18 cellular contexts compared by ENCODE assay signal in genomic region chr13:42028113-42028799, GRCh38. TPM values are rescaled to one million over a fixed set of nuclear protein-coding genes. Genes with fewer than 3 reads are reported as not detected.
DNase-seq lines count a peak whose midpoint lies in the region; ATAC-seq and TF ChIP-seq lines count a peak whose summit lies in the region.
"Had no signal": no experiment of that assay in that cellular context is flagged by ENCODE, and none has a peak within 500 bp of the region (broad histone marks: within the 10 kb centered on the region; RNA-seq: fewer than 3 reads in every experiment).

No MANE protein-coding gene starts in this region.

- H3K27ac Mint-ChIP-seq in Calu3 (ENCODE audit: unreplicated experiment) (peak overlapping the region; percentile 56), nephron progenitor cell (no peak overlapping the region)
- H3K27ac Mint-ChIP-seq in CD4-positive, alpha-beta memory T cell = no peak overlapping the region
- H3K27ac Mint-ChIP-seq: activated T-helper 1 cell treated with anti-CD3 and anti-CD28 coated beads, Interleukin-12 subunit alpha, Interleukin-12 subunit beta, Interleukin-2, Interleukin-4 antibody, amounts not matched to agents 30 ng/mL and 10 ng/mL and 1 ng/mL, durations not matched to agents 14 hours and 24 hours and 36 hours had no signal

- peak; percentile 23 for DNase-seq in Calu3
- peak; percentile 28 for DNase-seq in M059J (ENCODE audit: low read depth)
- DNase-seq in iris pigment epithelial cell (ENCODE audit: low read depth) = peak; percentile 17
- DNase-seq in osteoblast (ENCODE audit: insufficient read length, low spot score, missing footprints) = no peak
- DNase-seq in nephron progenitor cell = no peak
- no peak for DNase-seq in CD4-positive, alpha-beta memory T cell
- no peak for DNase-seq in midbrain (lab: John Stamatoyannopoulos, UW)
- DNase-seq: DMS 273 treated with DMSO at 0.1 percent for 48 hours; NCI-H1092; NCI-H774; PC-9; stimulated activated CD4-positive, alpha-beta T cell treated with anti-CD3 and anti-CD28 coated beads, Interleukin-1b, Interleukin-23, amount 100 ng/mL, for 48 hours had no signal

- POLR2A ChIA-PET in CD4-positive, alpha-beta memory T cell (lab: Charles Lee; ENCODE audit: partially characterized antibody) = no interaction called here

- H3K27ac ChIP-seq in osteoblast (ENCODE audit: low read depth, low read length) = no peak overlapping the region
- H3K27ac ChIP-seq in CD4-positive, alpha-beta memory T cell (ENCODE audit: low read depth, low read length) = no peak overlapping the region
- H3K27ac ChIP-seq: PC-9, right atrium auricular region, VCaP had no signal

- no peak for TF ChIP-seq CTCF in Calu3 (IDR thresholded peaks at IDR 0.05; ENCODE audit: unreplicated experiment)
- no peak for TF ChIP-seq CTCF in osteoblast (IDR thresholded peaks at IDR 0.05; ENCODE audit: extremely low read depth, low read depth, low read length)
- TF ChIP-seq CTCF in nephron progenitor cell (IDR thresholded peaks at IDR 0.05) = no peak

- CTCF ChIA-PET in Calu3 (lab: Charles Lee) = no interaction called here
- CTCF ChIA-PET in CD4-positive, alpha-beta memory T cell (lab: Charles Lee; ENCODE audit: partially characterized antibody) = no interaction called here

- H3K79me2 ChIP-seq in osteoblast (ENCODE audit: insufficient read depth, low read length) = no peaks in the 10 kb centered on the region

- H3K27me3 ChIP-seq in osteoblast (ENCODE audit: insufficient read depth, low read length) = no peaks in the 10 kb centered on the region
- peaks cover 4% of the 10 kb centered on the region for H3K27me3 ChIP-seq in CD4-positive, alpha-beta memory T cell (ENCODE audit: insufficient read depth, low read length)
- H3K27me3 ChIP-seq: right atrium auricular region had no signal

- H3K4me3 Mint-ChIP-seq in Calu3 (ENCODE audit: low read depth, unreplicated experiment) (peak overlapping the region; percentile 6), nephron progenitor cell (no peak overlapping the region)
- H3K4me3 Mint-ChIP-seq in CD4-positive, alpha-beta memory T cell = no peak overlapping the region
- H3K4me3 Mint-ChIP-seq: activated T-helper 1 cell treated with anti-CD3 and anti-CD28 coated beads, Interleukin-12 subunit alpha, Interleukin-12 subunit beta, Interleukin-2, Interleukin-4 antibody, amounts not matched to agents 30 ng/mL and 10 ng/mL and 1 ng/mL, durations not matched to agents 14 hours and 24 hours and 36 hours; central memory CD8-positive, alpha-beta T cell; IgD-negative memory B cell had no signal

- no peak overlapping the region for H3K4me3 ChIP-seq in osteoblast (ENCODE audit: insufficient read depth, low read length)
- H3K4me3 ChIP-seq in CD4-positive, alpha-beta memory T cell (ENCODE audit: low read length in 2 of 2) = no peak overlapping the region
- H3K4me3 ChIP-seq: PC-9, right atrium auricular region had no signal

- ATAC-seq in HG03025 (IDR thresholded peaks at IDR 0.05; ENCODE audit: low FRiP score, unreplicated experiment) = no peak

- H4K20me1 ChIP-seq in osteoblast (ENCODE audit: insufficient read depth, low read length) = no peaks in the 10 kb centered on the region

- no peaks in the 10 kb centered on the region for H3K36me3 ChIP-seq in osteoblast (ENCODE audit: insufficient read depth, low read length)
- H3K36me3 ChIP-seq in CD4-positive, alpha-beta memory T cell (ENCODE audit: insufficient read depth, low read length) = no peaks in the 10 kb centered on the region
- H3K36me3 ChIP-seq: right atrium auricular region had no signal

- H3K27me3 Mint-ChIP-seq in Calu3 (ENCODE audit: unreplicated experiment) (no peaks in the 10 kb centered on the region), nephron progenitor cell (ENCODE audit: low read depth, poor library complexity) (peaks cover 6% of the 10 kb centered on the region)
- H3K27me3 Mint-ChIP-seq in CD4-positive, alpha-beta memory T cell = peaks cover 3 to 14% of the 10 kb centered on the region in 2 donors

- H3K36me3 Mint-ChIP-seq in Calu3 (ENCODE audit: insufficient read depth, unreplicated experiment) (peaks cover 16% of the 10 kb centered on the region), nephron progenitor cell (ENCODE audit: low read depth) (no peaks in the 10 kb centered on the region)
- H3K36me3 Mint-ChIP-seq in CD4-positive, alpha-beta memory T cell = no peaks in the 10 kb centered on the region

- intact Hi-C loops in Calu3 (cut with micrococcal nuclease; ENCODE audit: unreplicated experiment) = no loop called here
- intact Hi-C loops in CD4-positive, alpha-beta memory T cell (cut with micrococcal nuclease) = no loop called here

- no TSS peak for BruUV-seq in Calu3 (replicated peaks; lab: Mats Ljungman, UMichigan)

- H3K9me3 Mint-ChIP-seq in Calu3 (ENCODE audit: low read depth, unreplicated experiment) = no peaks in the 10 kb centered on the region
- peaks cover 5% of the 10 kb centered on the region for H3K9me3 Mint-ChIP-seq in nephron progenitor cell
- no peaks in the 10 kb centered on the region for H3K9me3 Mint-ChIP-seq in CD4-positive, alpha-beta memory T cell
- H3K9me3 Mint-ChIP-seq: activated T-helper 1 cell treated with anti-CD3 and anti-CD28 coated beads, Interleukin-12 subunit alpha, Interleukin-12 subunit beta, Interleukin-2, Interleukin-4 antibody, amounts not matched to agents 30 ng/mL and 10 ng/mL and 1 ng/mL, durations not matched to agents 14 hours and 24 hours and 36 hours; central memory CD8-positive, alpha-beta T cell; IgD-negative memory B cell had no signal

- no peaks in the 10 kb centered on the region for H3K9me3 ChIP-seq in osteoblast (ENCODE audit: low read depth, low read length)
- no peaks in the 10 kb centered on the region for H3K9me3 ChIP-seq in CD4-positive, alpha-beta memory T cell (ENCODE audit: control insufficient read depth in 1 of 2, low read length in 2 of 2)
- H3K9me3 ChIP-seq: right atrium auricular region had no signal

- H2AFZ ChIP-seq in osteoblast (ENCODE audit: low read length) = peak overlapping the region; percentile 18
- H2AFZ ChIP-seq: PC-9 had no signal

- peaks cover 15% of the 10 kb centered on the region for H3K4me1 Mint-ChIP-seq in Calu3 (ENCODE audit: low read depth, unreplicated experiment)
- H3K4me1 Mint-ChIP-seq in nephron progenitor cell = peaks cover 9% of the 10 kb centered on the region
- H3K4me1 Mint-ChIP-seq in CD4-positive, alpha-beta memory T cell = no peaks in the 10 kb centered on the region
- H3K4me1 Mint-ChIP-seq: central memory CD8-positive, alpha-beta T cell; IgD-negative memory B cell had no signal

- peaks cover 16% of the 10 kb centered on the region for H3K4me1 ChIP-seq in osteoblast (ENCODE audit: insufficient read depth, low read length)
- no peaks in the 10 kb centered on the region for H3K4me1 ChIP-seq in CD4-positive, alpha-beta memory T cell (ENCODE audit: insufficient read depth, low read length)
- H3K4me1 ChIP-seq: right atrium auricular region had no signal

- no peak overlapping the region for H3K4me2 ChIP-seq in osteoblast (ENCODE audit: insufficient read depth, low read length)
- H3K4me2 ChIP-seq: PC-9 had no signal

RNA-seq across cellular contexts. Expression of gene DGKH, which starts 20.2 kb away (rescaled TPM):
- 18.9 and 19.1 TPM in 2 replicates for total RNA-seq in Calu3 (2022)
- 3.4 and 5.0 TPM in 2 replicates for total RNA-seq in M059J (2014; rRNA removed; shearing (Covaris generic))
- 8.7 and 11.8 TPM in 2 replicates for total RNA-seq in osteoblast
- 10 to 100 TPM; 10.9 to 11.6 TPM for total RNA-seq in CD4-positive, alpha-beta memory T cell
- polyA plus RNA-seq in CD4-positive, alpha-beta memory T cell = 1 to 10 TPM; 2.1 to 2.4 TPM

Comparison
In these comparisons a context has a peak if more than half of its experiments do, and no peak if none do; other contexts are left out.
1. DNase-seq: peak in Calu3 (single experiment), M059J (single experiment) and iris pigment epithelial cell (single experiment); none in osteoblast (single experiment), nephron progenitor cell (single experiment), CD4-positive, alpha-beta memory T cell (0 of 5) and midbrain (single experiment).